In the genomic region with DNA sequence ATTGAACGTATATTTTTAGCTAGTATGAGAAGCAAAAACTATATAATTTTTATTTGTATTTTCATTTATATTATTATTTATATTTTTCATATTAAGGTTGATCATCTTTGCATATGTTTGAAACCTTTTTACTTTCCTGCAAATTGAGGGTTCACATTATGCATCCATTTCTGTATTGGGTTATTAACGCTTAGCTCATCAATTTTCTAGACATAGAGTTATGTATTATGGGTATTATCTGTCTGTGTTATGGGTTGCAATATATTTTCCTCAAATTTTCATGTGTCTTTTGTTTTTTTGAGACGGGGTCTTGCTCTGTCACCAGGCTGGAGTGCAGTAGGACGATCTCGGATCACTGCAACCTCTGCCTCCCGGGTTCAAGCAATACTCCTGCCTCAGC, we compare ENCODE assay signal across 19 cellular contexts.
DNase-seq lines count a peak whose midpoint lies in the region; ATAC-seq, FAIRE-seq and TF ChIP-seq lines count a peak whose summit lies in the region.
"Had no signal": no experiment of that assay in that cellular context is flagged by ENCODE, and none has a peak within 500 bp of the region (broad histone marks: within the 10 kb centered on the region; RNA-seq: fewer than 3 reads in every experiment).

No MANE protein-coding gene starts in this region.

- H3K4me2 ChIP-seq in A549: no peak overlapping the region
- H3K4me2 ChIP-seq in IMR-90 (ENCODE audit: low read depth, low read length): no peak overlapping the region
- no peak overlapping the region for H3K4me2 ChIP-seq in H1 (ENCODE audit: insufficient read depth in 1 of 2, low read depth in 2 of 2, low read length in 2 of 2)
- H3K4me2 ChIP-seq: BLaER1 treated with 17β-estradiol and CSF1 and Interleukin-3, amounts not matched to agents 10 nM and 100 nM had no signal

- 3% methylated on average over 6 of the region's 6 CpGs for WGBS in A549 (ENCODE audit: missing lambda C conversion rate)
- no CpG with 5 or more reads among the region's 6 CpGs for WGBS in IMR-90 (ENCODE audit: extremely low coverage in 2 of 2, insufficient read length in 1 of 2), 2 experiments
- 96% methylated on average over 6 of the region's 6 CpGs; no CpG with 5 or more reads in 1 of the 2 experiments for WGBS in H1 (ENCODE audit: extremely low coverage in 1 of 2, insufficient coverage in 1 of 2, insufficient read length in 1 of 2, insufficient replicate concordance in 2 of 2, low coverage in 1 of 2, low lambda C conversion rate in 2 of 2, missing lambda C conversion rate in 1 of 2), 2 experiments

- no peak overlapping the region for H3K18ac ChIP-seq in IMR-90 (ENCODE audit: low read depth, low read length)
- no peak overlapping the region for H3K18ac ChIP-seq in H1 (ENCODE audit: extremely low read depth, low read length)

- H3K23ac ChIP-seq in IMR-90 (ENCODE audit: low read depth, low read length): no peak overlapping the region
- no peak overlapping the region for H3K23ac ChIP-seq in H1 (ENCODE audit: insufficient read length)

- no peaks in the 10 kb centered on the region for H3K79me2 ChIP-seq in H1 (ENCODE audit: control insufficient read depth in 1 of 2, insufficient read depth in 2 of 2, low read length in 2 of 2)

- no peaks in the 10 kb centered on the region for H4K20me1 ChIP-seq in IMR-90 (ENCODE audit: insufficient read depth, low read length)
- H4K20me1 ChIP-seq in H1 (replicated peaks in 1 of 2; ENCODE audit: control insufficient read depth in 1 of 2, insufficient read depth in 2 of 2, low read length in 2 of 2): no peaks in the 10 kb centered on the region
- H4K20me1 ChIP-seq: BLaER1 treated with 17β-estradiol and CSF1 and Interleukin-3, amounts not matched to agents 10 nM and 100 nM had no signal

- H2BK12ac ChIP-seq in H1 (ENCODE audit: low read depth, low read length): no peak overlapping the region

- TF ChIP-seq EP300 in A549 (IDR thresholded peaks at IDR 0.05) (no peak), H1 (IDR thresholded peaks at IDR 0.05; ENCODE audit: borderline replicate concordance in 1 of 2, low read depth in 2 of 2, low read length in 2 of 2) (no peak)

- H3K36me3 ChIP-seq in IMR-90 (ENCODE audit: control insufficient read depth, insufficient read depth, low read length) (no peaks in the 10 kb centered on the region), H1 (ENCODE audit: control insufficient read depth in 2 of 4, insufficient read depth in 4 of 4, low read length in 3 of 4) (no peaks in the 10 kb centered on the region; a peak in 1 of 8 replicates)
- H3K36me3 ChIP-seq: BLaER1 treated with 17β-estradiol and CSF1 and Interleukin-3, amounts not matched to agents 10 nM and 100 nM had no signal

- intact Hi-C loops in IMR-90 (cut with micrococcal nuclease): no loop called here

- no peaks in the 10 kb centered on the region for H3K27me3 ChIP-seq in IMR-90 (ENCODE audit: control insufficient read depth, insufficient read depth, low read length)
- no peaks in the 10 kb centered on the region for H3K27me3 ChIP-seq in H1 (replicated peaks in 1 of 4; ENCODE audit: control insufficient read depth in 3 of 4, extremely low read depth in 1 of 4, insufficient read depth in 3 of 4, low read length in 3 of 4)
- H3K27me3 ChIP-seq: BLaER1 treated with 17β-estradiol and CSF1 and Interleukin-3, amounts not matched to agents 10 nM and 100 nM had no signal

- H3K23me2 ChIP-seq in H1 (ENCODE audit: low read depth, low read length): no peaks in the 10 kb centered on the region

- ATAC-seq in A549: no peak
- ATAC-seq in IMR-90 (ENCODE audit: low read depth): no peak
- ATAC-seq in GM19023 (IDR thresholded peaks at IDR 0.05; ENCODE audit: unreplicated experiment): no peak
- ATAC-seq: CD8-positive, alpha-beta T cell had no signal

- H4K5ac ChIP-seq in IMR-90 (ENCODE audit: low read depth, low read length): no peak overlapping the region
- no peak overlapping the region for H4K5ac ChIP-seq in H1 (ENCODE audit: insufficient read length, low read depth, low read length)

- H4K91ac ChIP-seq in IMR-90 (ENCODE audit: insufficient read depth, low read depth, low read length) (no peak overlapping the region), H1 (replicated peaks; ENCODE audit: insufficient read length, low read length) (no peak overlapping the region)

- CTCF ChIA-PET in A549 (lab: Yijun Ruan, JAX): no interaction called here
- CTCF ChIA-PET in IMR-90 (lab: Yijun Ruan, JAX): no interaction called here
- CTCF ChIA-PET in H1 (lab: Charles Lee; ENCODE audit: partially characterized antibody): interaction anchor here (0.7 kb wide), 1 partner anchor 84 kb away, joined by 3 read pairs; no protein-coding TSS in a partner anchor

- no peaks in the 10 kb centered on the region for H3K9me1 ChIP-seq in IMR-90 (ENCODE audit: insufficient read depth, low read length)

- dilution Hi-C loops in IMR-90 (cut with HindIII; ENCODE audit: low sequenced_read_pairs, unreplicated experiment): no loop called here

- H2BK15ac ChIP-seq in IMR-90 (ENCODE audit: low read depth, low read length) (no peak overlapping the region), H1 (ENCODE audit: low read length) (no peak overlapping the region)

- no peak for FAIRE-seq in A549 (lab: Jason Lieb, UNC)
- FAIRE-seq in H1 (lab: Jason Lieb, UNC): no peak
- FAIRE-seq: A204.1, D721Med, G401.6, GM12891 had no signal

- POLR2A ChIA-PET in A549 (lab: Yijun Ruan, JAX) (no interaction called here), IMR-90 (lab: Charles Lee; ENCODE audit: unreplicated experiment) (no interaction called here), H1 (lab: Charles Lee; ENCODE audit: partially characterized antibody) (no interaction called here)

- no peaks in the 10 kb centered on the region for H3K4me1 ChIP-seq in A549
- H3K4me1 ChIP-seq in IMR-90 (ENCODE audit: control insufficient read depth, insufficient read depth, low read length): no peaks in the 10 kb centered on the region
- no peaks in the 10 kb centered on the region for H3K4me1 ChIP-seq in H1 (replicated peaks in 1 of 4; ENCODE audit: control insufficient read depth in 3 of 4, insufficient read depth in 4 of 4, low read length in 3 of 4)
- H3K4me1 ChIP-seq: BLaER1 treated with 17β-estradiol and CSF1 and Interleukin-3, amounts not matched to agents 10 nM and 100 nM; Caco-2 had no signal

- in situ Hi-C loops in IMR-90 (cut with MboI; ENCODE audit: low sequenced_read_pairs): no loop called here

- H2BK120ac ChIP-seq in IMR-90 (ENCODE audit: low read depth, low read length) (no peak overlapping the region), H1 (replicated peaks; ENCODE audit: low read depth, low read length) (no peak overlapping the region)

- TF ChIP-seq CTCF in A549 (IDR thresholded peaks at IDR 0.05) (no peak), IMR-90 (conservative IDR thresholded peaks at IDR 0.05; ENCODE audit: low read depth, low read length) (no peak), H1 (IDR thresholded peaks at IDR 0.05; ENCODE audit: control extremely low read depth in 1 of 3, insufficient read depth in 1 of 3, low read depth in 1 of 3, low read length in 3 of 3) (no peak)

- TF ChIP-seq RAD21 in A549 (conservative IDR thresholded peaks at IDR 0.05 in 1 of 2, IDR thresholded peaks at IDR 0.05 in 1 of 2) (no peak), IMR-90 (IDR thresholded peaks at IDR 0.05; ENCODE audit: low read length) (no peak), H1 (IDR thresholded peaks at IDR 0.05 in 1 of 2, conservative IDR thresholded peaks at IDR 0.05 in 1 of 2; ENCODE audit: low read depth in 2 of 2, low read length in 2 of 2) (no peak)

- H2AFZ ChIP-seq in IMR-90 (replicated peaks; ENCODE audit: low read length, poor library complexity): no peak overlapping the region
- H2AFZ ChIP-seq in H1 (ENCODE audit: low read length): no peak overlapping the region

- H3K79me1 ChIP-seq in IMR-90 (ENCODE audit: low read depth in 1 of 2, low read length in 2 of 2) (no peaks in the 10 kb centered on the region), H1 (ENCODE audit: low read depth, low read length) (no peaks in the 10 kb centered on the region)

- H2BK5ac ChIP-seq in IMR-90 (ENCODE audit: low read depth, low read length, poor library complexity, severe bottlenecking) (no peak overlapping the region), H1 (ENCODE audit: low read depth, low read length) (no peak overlapping the region)

- H2AK9ac ChIP-seq in IMR-90 (replicated peaks; ENCODE audit: low read depth, low read length, poor library complexity): no peak overlapping the region

- H3K9ac ChIP-seq in IMR-90 (ENCODE audit: low read depth, low read length): no peak overlapping the region
- H3K9ac ChIP-seq in H1 (replicated peaks in 1 of 4; ENCODE audit: extremely low read depth in 1 of 4, low read depth in 3 of 4, low read length in 3 of 4): no peak overlapping the region
- H3K9ac ChIP-seq: BLaER1 treated with 17β-estradiol and CSF1 and Interleukin-3, amounts not matched to agents 10 nM and 100 nM had no signal

- no peak overlapping the region for H3K56ac ChIP-seq in IMR-90 (ENCODE audit: extremely low read depth, insufficient read depth, low read length)
- H3K56ac ChIP-seq in H1 (replicated peaks; ENCODE audit: insufficient read length, low read depth, low read length): no peak overlapping the region

- H3K9me3 ChIP-seq in A549 (no peaks in the 10 kb centered on the region), IMR-90 (ENCODE audit: control insufficient read depth, insufficient read depth, low read length) (peaks cover 2% of the 10 kb centered on the region; the same call in 1 of the 2 replicates), H1 (ENCODE audit: insufficient read depth in 2 of 2, low read depth in 1 of 2, low read length in 1 of 2) (no peaks in the 10 kb centered on the region)
- H3K9me3 ChIP-seq: Caco-2 had no signal

- no peak overlapping the region for H4K8ac ChIP-seq in IMR-90 (ENCODE audit: low read depth in 2 of 2, low read length in 2 of 2)
- H4K8ac ChIP-seq in H1 (ENCODE audit: extremely low read depth, insufficient read depth, low read length): no peak overlapping the region

- no TSS peak for BruUV-seq in IMR-90 (replicated peaks; lab: Mats Ljungman, UMichigan)

- H3K27ac ChIP-seq in A549: no peak overlapping the region
- H3K27ac ChIP-seq in IMR-90 (ENCODE audit: insufficient read depth, low read length): no peak overlapping the region
- H3K27ac ChIP-seq in H1 (ENCODE audit: low read depth, low read length): no peak overlapping the region
- H3K27ac ChIP-seq: BLaER1 treated with 17β-estradiol and CSF1 and Interleukin-3, amounts not matched to agents 10 nM and 100 nM; C4-2B had no signal

- TF ChIP-seq POLR2A in A549 (IDR thresholded peaks at IDR 0.05; ENCODE audit: low read length) (no peak), IMR-90 (IDR thresholded peaks at IDR 0.05; ENCODE audit: low read depth, low read length) (no peak), H1 (IDR thresholded peaks at IDR 0.05; ENCODE audit: control extremely low read depth in 1 of 2, low read depth in 2 of 2, low read length in 2 of 2) (no peak)

- no peak overlapping the region for H2BK20ac ChIP-seq in IMR-90 (ENCODE audit: low read depth, low read length)
- H2BK20ac ChIP-seq in H1 (ENCODE audit: low read length): no peak overlapping the region

- H2AK5ac ChIP-seq in IMR-90 (ENCODE audit: low read depth, low read length): no peak overlapping the region
- no peak overlapping the region for H2AK5ac ChIP-seq in H1 (ENCODE audit: low read depth, low read length)

- H3K14ac ChIP-seq in IMR-90 (replicated peaks; ENCODE audit: low read depth, low read length): no peak overlapping the region
- H3K14ac ChIP-seq in H1 (ENCODE audit: insufficient read length): no peak overlapping the region

- no peak overlapping the region for H3K4ac ChIP-seq in IMR-90 (ENCODE audit: low read depth, low read length)
- no peak overlapping the region for H3K4ac ChIP-seq in H1 (replicated peaks; ENCODE audit: insufficient read length, low read depth, low read length)

- H3K4me3 ChIP-seq in A549 (no peak overlapping the region), IMR-90 (ENCODE audit: insufficient read depth, low read depth, low read length) (no peak overlapping the region), H1 (ENCODE audit: extremely low read depth in 1 of 4, insufficient read depth in 2 of 4, low read depth in 3 of 4, low read length in 4 of 4) (no peak overlapping the region)
- H3K4me3 ChIP-seq: BLaER1 treated with 17β-estradiol and CSF1 and Interleukin-3, amounts not matched to agents 10 nM and 100 nM had no signal

- DNase-seq in A549 (ENCODE audit: low read depth in 1 of 2, low spot score in 1 of 2) (no peak), IMR-90 (no peak), H1 (ENCODE audit: low read depth in 1 of 2, low spot score in 2 of 2) (no peak), NCI-H1105 (lab: John Stamatoyannopoulos, UW) (no peak)
- DNase-seq: 8988T; AML-193; Caco-2; Calu3; CD4-positive, alpha-beta T cell; CD8-positive, alpha-beta T cell; DMS79 treated with DMSO at 0.1 percent for 48 hours; GF-D8 had no signal
